ENCODE assay signal across 10 cellular contexts in the genomic region with DNA sequence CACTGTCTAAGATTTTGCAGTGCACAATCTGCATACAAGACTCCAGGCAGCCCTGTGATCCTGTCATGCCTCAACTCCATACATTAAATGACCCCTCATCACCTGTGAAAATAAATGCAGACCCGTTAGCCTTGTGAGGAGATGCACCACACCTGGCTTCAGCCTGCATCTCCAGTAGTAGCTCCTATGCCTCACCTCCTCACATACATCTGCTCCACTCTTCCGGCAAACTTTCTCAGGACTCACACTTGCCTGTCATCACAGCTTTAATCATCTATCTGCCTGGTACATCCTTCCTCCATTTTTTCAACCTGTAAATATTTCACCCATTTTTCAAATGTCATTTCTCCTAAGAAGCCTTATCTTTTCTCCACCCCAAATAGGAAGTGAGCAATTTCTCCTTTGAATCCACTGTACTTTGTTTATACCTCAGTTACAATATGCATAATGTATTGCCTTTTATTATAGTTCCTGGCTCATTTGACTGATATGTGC. TPM values are rescaled to one million over a fixed set of nuclear protein-coding genes. Genes with fewer than 3 reads are reported as not detected.
"Had no signal": no experiment of that assay in that cellular context is flagged by ENCODE, and none has a peak within 500 bp of the region (broad histone marks: within the 10 kb centered on the region; RNA-seq: fewer than 3 reads in every experiment).

No MANE protein-coding gene starts in this region.

- H3K27ac ChIP-seq: GM23248, HL-60 had no signal

- H3K36me3 ChIP-seq: HAP-1 had no signal

- H3K4me3 ChIP-seq: GM23248, HAP-1 had no signal

- H3K9me3 ChIP-seq: HAP-1 had no signal

- H3K4me1 ChIP-seq: HAP-1 had no signal

- ATAC-seq: HCT116, HepG2 had no signal

- DNase-seq: GM23248, GOT3, H7, HFFc6, KBM-7 had no signal

RNA-seq across cellular contexts. Expression of a gene that starts 39.3 kb away (rescaled TPM):
- total RNA-seq: GM23248, HepG2, HFFc6, HT1080 had no signal
